8 cellular contexts compared by ENCODE assay signal in genomic region chrX:80808854-80809493, GRCh38. TPM values are rescaled to one million over a fixed set of nuclear protein-coding genes. Genes with fewer than 3 reads are reported as not detected.
DNase-seq lines count a peak whose midpoint lies in the region; TF ChIP-seq lines count a peak whose summit lies in the region.

No MANE protein-coding gene starts in this region.

- peaks cover 4% of the 10 kb centered on the region; the same call in 1 of the 2 replicates for H3F3A ChIP-seq in DOHH2 (ENCODE audit: control insufficient read depth, insufficient read depth)

- H3K9me2 ChIP-seq in DOHH2 (replicated peaks; ENCODE audit: control insufficient read depth, low read length), result no peaks in the 10 kb centered on the region

- H3K27me3 ChIP-seq in DOHH2 (ENCODE audit: control insufficient read depth, low read length) (no peaks in the 10 kb centered on the region), mucosa of rectum (ENCODE audit: control insufficient read depth in 2 of 2, insufficient read depth in 2 of 2, low read length in 2 of 2) (peaks cover 0 to 2% of the 10 kb centered on the region in 2 donors), testis (no peaks in the 10 kb centered on the region)
- H3K27me3 ChIP-seq in effector memory CD4-positive, alpha-beta T cell (replicated peaks; ENCODE audit: control insufficient read depth, insufficient read depth, low read length, poor library complexity, severe bottlenecking), result no peaks in the 10 kb centered on the region

- intact Hi-C loops in testis (cut with DNase I; ENCODE audit: low total_unique reads), result no loop called here

- WGBS in testis, 2 donors, result 0 to 2% methylated on average over 14 to 26 of the region's 26 CpGs

- H3K9ac ChIP-seq in mucosa of rectum (ENCODE audit: low read depth in 1 of 2, low read length in 2 of 2), result peak overlapping the region; percentile 61 to 80

- H3K4me2 ChIP-seq in DOHH2 (ENCODE audit: low read length), result peak overlapping the region; percentile 64

- no peaks in the 10 kb centered on the region for H4K20me1 ChIP-seq in DOHH2 (ENCODE audit: control insufficient read depth, insufficient read depth, low read depth, low read length)

- DNase-seq in NCI-H146 (lab: John Stamatoyannopoulos, UW) (peak; percentile 57), testis (peak; percentile 20), mucosa of gallbladder (ENCODE audit: low spot score) (no peak), SW 1271 (lab: John Stamatoyannopoulos, UW) (no peak)
- DNase-seq in activated CD4-positive, alpha-beta T cell treated with anti-CD3 and anti-CD28 coated beads for 48 hours, result peak; percentile 32
- DNase-seq in effector memory CD4-positive, alpha-beta T cell, result peak; percentile 17 to 29 (median 22)

- H3K36me3 ChIP-seq in DOHH2 (ENCODE audit: control insufficient read depth, low read length), result 0 out of 2 replicates have a peak, but pooled peaks cover 7% of the 10 kb centered on the region
- H3K36me3 ChIP-seq in effector memory CD4-positive, alpha-beta T cell (ENCODE audit: control insufficient read depth, insufficient read depth, low read length), result no peaks in the 10 kb centered on the region
- no peaks in the 10 kb centered on the region for H3K36me3 ChIP-seq in mucosa of rectum (ENCODE audit: control insufficient read depth in 2 of 2, insufficient read depth in 2 of 2, low read length in 2 of 2)
- H3K36me3 ChIP-seq in testis (ENCODE audit: low read depth, missing control alignments), result no peaks in the 10 kb centered on the region

- TF ChIP-seq CTCF in DOHH2 (IDR thresholded peaks at IDR 0.05; ENCODE audit: low read depth, low read length, poor library complexity, severe bottlenecking) (no peak), testis (IDR thresholded peaks at IDR 0.05) (no peak)

- H3K4me3 ChIP-seq in DOHH2 (ENCODE audit: low read length) (peak overlapping the region; percentile 92), mucosa of rectum (ENCODE audit: low read length in 2 of 2) (peak overlapping the region; percentile 83 to 89), testis (peak overlapping the region; percentile 68 to 74)
- H3K4me3 ChIP-seq in effector memory CD4-positive, alpha-beta T cell (ENCODE audit: insufficient read depth, low read depth, low read length, poor library complexity, severe bottlenecking), result peak overlapping the region; percentile 79

- H3K27ac ChIP-seq in DOHH2 (ENCODE audit: low read depth, low read length), result peak overlapping the region; percentile 70
- H3K27ac ChIP-seq in effector memory CD4-positive, alpha-beta T cell (ENCODE audit: insufficient read depth, low read length, poor library complexity, severe bottlenecking), result peak overlapping the region; percentile 86
- H3K27ac ChIP-seq in mucosa of rectum (ENCODE audit: low read depth in 2 of 2, low read length in 2 of 2), result peak overlapping the region; percentile 79 to 81
- peak overlapping the region; percentile 87 to 90 for H3K27ac ChIP-seq in testis

- H3K4me1 ChIP-seq in DOHH2 (ENCODE audit: control insufficient read depth, low read length), result peaks cover 32% of the 10 kb centered on the region
- H3K4me1 ChIP-seq in effector memory CD4-positive, alpha-beta T cell (ENCODE audit: control insufficient read depth, insufficient read depth, low read length, poor library complexity, severe bottlenecking), result peaks cover 7% of the 10 kb centered on the region
- H3K4me1 ChIP-seq in mucosa of rectum (ENCODE audit: control insufficient read depth in 2 of 2, insufficient read depth in 2 of 2, low read length in 2 of 2), result peaks cover 0 to 4% of the 10 kb centered on the region in 2 donors
- peaks cover 4% of the 10 kb centered on the region for H3K4me1 ChIP-seq in testis

- no peak for TF ChIP-seq POLR2A in testis (IDR thresholded peaks at IDR 0.05)

- H3K9me3 ChIP-seq in DOHH2 (ENCODE audit: control insufficient read depth, insufficient read depth, low read length) (no peaks in the 10 kb centered on the region), mucosa of rectum (ENCODE audit: control insufficient read depth in 2 of 2, low read length in 2 of 2) (no peaks in the 10 kb centered on the region), testis (no peaks in the 10 kb centered on the region)
- no peaks in the 10 kb centered on the region for H3K9me3 ChIP-seq in effector memory CD4-positive, alpha-beta T cell (ENCODE audit: control insufficient read depth, low read length)

- H3K79me2 ChIP-seq in DOHH2 (ENCODE audit: control insufficient read depth, low read length), result peaks cover 46% of the 10 kb centered on the region

RNA-seq across cellular contexts. Expression of gene BRWD3, which starts 0.7 kb away (rescaled TPM):
- total RNA-seq in testis (10 to 100 TPM; 72.6 to 77.0 TPM), mucosa of gallbladder (20.0 TPM)
- 10.7 TPM for polyA plus RNA-seq in testis (ENCODE audit: insufficient read depth, low read depth, low replicate concordance)

Comparison
In these comparisons a context has a peak if more than half of its experiments do, and no peak if none do; other contexts are left out.
1. DNase-seq: peak in NCI-H146 (single experiment), activated CD4-positive, alpha-beta T cell treated with anti-CD3 and anti-CD28 coated beads for 48 hours (single experiment), effector memory CD4-positive, alpha-beta T cell (3 of 3) and testis (single experiment); none in mucosa of gallbladder (single experiment) and SW 1271 (0 of 2).
2. Peak in every context shown above with its lines, with median percentiles within 50 percentile points of each other: H3K27ac ChIP-seq and H3K4me3 ChIP-seq.